In genomic region chr14:23351681-23352505, GRCh38 we compare ENCODE assay signal across 8 cellular contexts. TPM values are rescaled to one million over a fixed set of nuclear protein-coding genes. Genes with fewer than 3 reads are reported as not detected.
DNase-seq lines count a peak whose midpoint lies in the region; ATAC-seq and TF ChIP-seq lines count a peak whose summit lies in the region.

No MANE protein-coding gene starts in this region.

- H3K4me3 ChIP-seq in fibroblast of the aortic adventitia (ENCODE audit: low read depth, low read length) = peak overlapping the region; percentile 78

- H3K9me3 Mint-ChIP-seq in neural crest cell = peaks cover 10% of the 10 kb centered on the region

- peaks cover 15% of the 10 kb centered on the region for H3K36me3 Mint-ChIP-seq in neural crest cell (ENCODE audit: low read depth)

- TF ChIP-seq CTCF in fibroblast of the aortic adventitia (IDR thresholded peaks at IDR 0.05; ENCODE audit: insufficient read depth, low read length) (no peak), neural crest cell (conservative IDR thresholded peaks at IDR 0.05) (peak; percentile 28), omental fat pad (IDR thresholded peaks at IDR 0.05) (no peak)

- DNase-seq in ELF-1 (ENCODE audit: low read depth, low spot score) (peak; percentile 42), fibroblast of the aortic adventitia (ENCODE audit: low read depth) (no peak), neural crest cell (ENCODE audit: low read depth, low spot score) (peak; percentile 36), omental fat pad (ENCODE audit: low spot score) (no peak), HT-29 (ENCODE audit: low spot score) (no peak)

- peaks cover 32% of the 10 kb centered on the region for H3K27me3 Mint-ChIP-seq in neural crest cell (ENCODE audit: low read depth)

- peak overlapping the region; percentile 84 for H3K4me3 Mint-ChIP-seq in neural crest cell

- ATAC-seq in SK-N-SH treated with all-trans-retinoic acid at 6 μM for 48 hours (peak; percentile 58), GM18502 (IDR thresholded peaks at IDR 0.05; ENCODE audit: poor library complexity, unreplicated experiment) (no peak), omental fat pad (ENCODE audit: low FRiP score) (no peak), HG02798 (IDR thresholded peaks at IDR 0.05; ENCODE audit: poor library complexity, unreplicated experiment) (no peak)

- H3K27ac Mint-ChIP-seq in neural crest cell (ENCODE audit: unreplicated experiment) = no peak overlapping the region

- H3K4me1 Mint-ChIP-seq in neural crest cell = peaks cover 32% of the 10 kb centered on the region

TF ChIP-seq in SK-N-SH treated with all-trans-retinoic acid at 6 μM for 48 hours, 23 proteins besides CTCF, POLR2A, EP300 and RAD21:
- TF ChIP-seq ARNTL (CRISPR knock-in tag; IDR thresholded peaks at IDR 0.05; ENCODE audit: borderline replicate concordance, low read depth) = no peak
- TF ChIP-seq, protein P1, sequence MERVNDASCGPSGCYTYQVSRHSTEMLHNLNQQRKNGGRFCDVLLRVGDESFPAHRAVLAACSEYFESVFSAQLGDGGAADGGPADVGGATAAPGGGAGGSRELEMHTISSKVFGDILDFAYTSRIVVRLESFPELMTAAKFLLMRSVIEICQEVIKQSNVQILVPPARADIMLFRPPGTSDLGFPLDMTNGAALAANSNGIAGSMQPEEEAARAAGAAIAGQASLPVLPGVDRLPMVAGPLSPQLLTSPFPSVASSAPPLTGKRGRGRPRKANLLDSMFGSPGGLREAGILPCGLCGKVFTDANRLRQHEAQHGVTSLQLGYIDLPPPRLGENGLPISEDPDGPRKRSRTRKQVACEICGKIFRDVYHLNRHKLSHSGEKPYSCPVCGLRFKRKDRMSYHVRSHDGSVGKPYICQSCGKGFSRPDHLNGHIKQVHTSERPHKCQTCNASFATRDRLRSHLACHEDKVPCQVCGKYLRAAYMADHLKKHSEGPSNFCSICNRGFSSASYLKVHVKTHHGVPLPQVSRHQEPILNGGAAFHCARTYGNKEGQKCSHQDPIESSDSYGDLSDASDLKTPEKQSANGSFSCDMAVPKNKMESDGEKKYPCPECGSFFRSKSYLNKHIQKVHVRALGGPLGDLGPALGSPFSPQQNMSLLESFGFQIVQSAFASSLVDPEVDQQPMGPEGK (CRISPR knock-in tag; IDR thresholded peaks at IDR 0.05; ENCODE audit: borderline replicate concordance) = 0 out of 2 replicates have a peak, but pooled peaks have one; percentile 28
- no peak for TF ChIP-seq ZNF70 (CRISPR knock-in tag; IDR thresholded peaks at IDR 0.05)
- TF ChIP-seq CSDC2 (CRISPR knock-in tag; IDR thresholded peaks at IDR 0.05) = no peak
- TF ChIP-seq TOX (CRISPR knock-in tag; IDR thresholded peaks at IDR 0.05; ENCODE audit: borderline replicate concordance) = no peak
- TF ChIP-seq ZNF565 (CRISPR knock-in tag; conservative IDR thresholded peaks at IDR 0.05; ENCODE audit: low read depth) = no peak
- TF ChIP-seq OSR1 (CRISPR knock-in tag; IDR thresholded peaks at IDR 0.05) = no peak
- TF ChIP-seq GLIS3 (CRISPR knock-in tag; IDR thresholded peaks at IDR 0.05) = no peak
- TF ChIP-seq ZC3H10 (CRISPR knock-in tag; IDR thresholded peaks at IDR 0.05) = no peak

RNA-seq across cellular contexts. Expression of gene SLC22A17, which starts 0.8 kb away (rescaled TPM):
- total RNA-seq in fibroblast of the aortic adventitia (ENCODE audit: low replicate concordance) = 9.6 and 13.4 TPM in 2 replicates
- 39.4 and 42.4 TPM in 2 replicates for total RNA-seq in neural crest cell
- total RNA-seq in omental fat pad = 10 to 100 TPM in 1 of 4 donors, 1 to 10 TPM in 3; 7.7 to 13.0 (median 8.4) TPM
- not detected in 2 replicates for total RNA-seq in HT-29 (2014; rRNA removed; shearing (Covaris generic))

RNA-seq across cellular contexts. Expression of gene EFS, which starts 13.1 kb away (rescaled TPM):
- total RNA-seq in fibroblast of the aortic adventitia (ENCODE audit: low replicate concordance) = 4.6 and 10.8 TPM in 2 replicates
- total RNA-seq in neural crest cell = 100 and 104 TPM in 2 replicates
- 10 to 100 TPM in 1 of 4 donors, 1 to 10 TPM in 3; 3.0 to 15.8 (median 7.1) TPM for total RNA-seq in omental fat pad
- not detected in 2 replicates for total RNA-seq in HT-29 (2014; rRNA removed; shearing (Covaris generic))

RNA-seq across cellular contexts. Expression of gene IL25, which starts 20.7 kb away (rescaled TPM):
- total RNA-seq in fibroblast of the aortic adventitia (ENCODE audit: low replicate concordance) = not detected in 2 replicates
- not detected in 2 replicates for total RNA-seq in neural crest cell
- not detected for total RNA-seq in omental fat pad
- not detected in 2 replicates for total RNA-seq in HT-29 (2014; rRNA removed; shearing (Covaris generic))

RNA-seq across cellular contexts. Expression of gene CMTM5, which starts 25.0 kb away (rescaled TPM):
- total RNA-seq in fibroblast of the aortic adventitia (ENCODE audit: low replicate concordance) (0.49 TPM in 1 of 2 replicates, not detected in the other), neural crest cell (2.0 and 3.1 TPM in 2 replicates), omental fat pad (not detected)
- total RNA-seq in HT-29 (2014; rRNA removed; shearing (Covaris generic)) = not detected in 2 replicates

RNA-seq across cellular contexts. Expression of gene PABPN1, which starts 30.6 kb away (rescaled TPM):
- total RNA-seq in fibroblast of the aortic adventitia (ENCODE audit: low replicate concordance) (44.8 and 53.4 TPM in 2 replicates), neural crest cell (375 and 379 TPM in 2 replicates), omental fat pad (10 to 100 TPM; 58.2 to 78.4 (median 59.2) TPM)
- 63.4 and 72.1 TPM in 2 replicates for total RNA-seq in HT-29 (2014; rRNA removed; shearing (Covaris generic))

Comparison
In these comparisons a context has a peak if more than half of its experiments do, and no peak if none do; other contexts are left out.
1. DNase-seq: peak in ELF-1 (single experiment) and neural crest cell (single experiment); none in fibroblast of the aortic adventitia (single experiment), omental fat pad (single experiment) and HT-29 (single experiment).